ENCODE assay signal across 25 cellular contexts in the genomic region with DNA sequence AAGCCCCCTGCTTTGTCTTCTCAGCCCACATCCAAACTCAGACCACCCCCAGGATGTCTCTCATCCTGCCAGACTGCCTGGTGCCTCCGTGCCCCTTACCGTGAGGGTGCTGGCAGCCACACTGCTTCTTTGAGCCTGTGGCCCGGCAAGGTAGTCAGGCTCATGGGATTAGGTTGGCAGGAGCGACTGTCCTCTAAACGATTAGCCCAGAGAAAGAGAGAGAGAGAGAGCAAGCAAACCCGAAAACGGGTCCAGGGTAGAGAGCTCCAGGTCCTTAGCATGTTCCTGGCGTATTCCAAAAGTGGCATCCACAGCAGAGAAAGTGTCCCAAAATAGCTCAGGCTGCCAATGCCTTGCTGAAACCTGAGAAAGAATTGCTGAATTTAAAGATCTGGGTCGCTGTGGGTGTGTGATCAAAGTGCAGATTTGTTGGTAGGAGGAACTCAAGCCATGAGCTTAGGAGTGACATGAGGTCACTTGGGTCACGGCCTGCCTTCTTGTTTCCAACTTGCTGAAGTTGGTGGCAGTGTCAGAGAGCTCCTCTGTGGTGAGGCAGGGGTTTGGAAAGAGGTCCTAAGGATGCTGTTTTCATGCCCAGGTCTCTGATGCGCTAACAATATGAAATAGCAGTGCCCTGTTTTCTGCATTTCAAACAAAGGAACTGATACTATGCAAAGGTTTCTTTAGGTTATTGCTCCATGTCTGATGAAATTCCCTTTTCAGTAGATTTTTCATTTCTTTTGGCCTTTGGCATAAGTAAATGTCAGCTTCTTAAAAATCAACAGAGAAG.
"Had no signal": no experiment of that assay in that cellular context is flagged by ENCODE, and none has a peak within 500 bp of the region (broad histone marks: within the 10 kb centered on the region; RNA-seq: fewer than 3 reads in every experiment).

No MANE protein-coding gene starts in this region.

- DNase-seq: activated CD4-positive, alpha-beta T cell treated with anti-CD3 and anti-CD28 coated beads for 4 hours; activated CD4-positive, alpha-beta T cell treated with anti-CD3 and anti-CD28 coated beads, Interleukin-2, amount 50 U/mL, for 4 hours; activated effector memory CD4-positive, alpha-beta T cell treated with Interleukin-2 at 50 U/mL for 16 hours; activated naive CD4-positive, alpha-beta T cell treated with Interleukin-2 at 50 U/mL for 16 hours; activated T-cell treated with anti-CD3 and anti-CD28 coated beads for 4 hours; aorta; cortex of kidney; foreskin fibroblast; hippocampal formation; immature natural killer cell; kidney; left colon; naive B cell; posterior cingulate gyrus; right cardiac atrium; spleen; stimulated activated naive CD4-positive, alpha-beta T cell treated with Interleukin-2 at 50 U/mL for 16 hours; T-helper 9 cell; testis; transverse colon had no signal

- ATAC-seq: esophagus mucosa, left colon, right cardiac atrium had no signal

- H3K27ac ChIP-seq: spleen, testis, transverse colon, VCaP had no signal

- H3K36me3 Mint-ChIP-seq: activated naive CD8-positive, alpha-beta T cell; brain; immature natural killer cell; naive B cell had no signal

- H3K4me3 ChIP-seq: spleen, testis, transverse colon had no signal

- H3K4me3 Mint-ChIP-seq: activated naive CD8-positive, alpha-beta T cell; immature natural killer cell; naive B cell; T-helper 1 cell treated with Interleukin-12 subunit alpha and Interleukin-12 subunit beta and Interleukin-4 antibody, amounts not matched to agents 30 μg/mL and 1 μg/mL, for 36 hours had no signal

- H3K27me3 ChIP-seq: testis, transverse colon had no signal

- H3K27ac Mint-ChIP-seq: activated naive CD8-positive, alpha-beta T cell; immature natural killer cell; T-helper 1 cell treated with Interleukin-12 subunit alpha and Interleukin-12 subunit beta and Interleukin-4 antibody, amounts not matched to agents 30 μg/mL and 1 μg/mL, for 36 hours had no signal

- H3K36me3 ChIP-seq: spleen, transverse colon had no signal

- H3K9me3 Mint-ChIP-seq: brain; immature natural killer cell; T-helper 1 cell treated with Interleukin-12 subunit alpha and Interleukin-12 subunit beta and Interleukin-4 antibody, amounts not matched to agents 30 μg/mL and 1 μg/mL, for 36 hours had no signal

- H3K27me3 Mint-ChIP-seq: activated naive CD8-positive, alpha-beta T cell had no signal

- H3K4me1 ChIP-seq: spleen, testis, transverse colon had no signal

- H3K4me1 Mint-ChIP-seq: immature natural killer cell, naive B cell had no signal
